In the genomic region with DNA sequence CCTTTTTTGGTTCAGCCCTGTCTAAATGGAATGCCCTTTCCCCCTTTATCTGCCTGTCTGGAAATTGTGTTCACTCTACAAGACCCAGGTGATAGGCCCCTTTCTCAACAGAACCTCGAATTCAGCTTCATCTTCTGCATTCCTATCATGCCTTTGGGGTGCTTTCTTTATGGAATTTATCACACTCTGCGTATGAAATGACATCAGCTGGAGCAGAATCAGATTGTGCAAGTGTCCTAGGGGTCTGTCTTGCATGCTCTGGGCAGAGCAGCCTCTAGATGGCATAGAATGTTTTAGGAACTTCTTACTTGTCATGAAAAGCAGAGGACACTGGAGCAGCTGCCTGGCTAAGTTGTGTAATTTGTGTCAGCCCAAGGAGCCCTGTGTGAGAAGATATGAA, we compare ENCODE assay signal across 15 cellular contexts.
A peak's percentile ranks its signal among the peaks of the same experiment; 100 is the strongest.
DNase-seq lines count a peak whose midpoint lies in the region; FAIRE-seq and TF ChIP-seq lines count a peak whose summit lies in the region.
"Had no signal": no experiment of that assay in that cellular context is flagged by ENCODE, and none has a peak within 500 bp of the region (broad histone marks: within the 10 kb centered on the region; RNA-seq: fewer than 3 reads in every experiment).

No MANE protein-coding gene starts in this region.

- H3K36me3 ChIP-seq in GM06990 (ENCODE audit: control insufficient read depth, insufficient read depth, low read length) (no peaks in the 10 kb centered on the region), bronchial epithelial cell (ENCODE audit: control insufficient read depth, insufficient read depth, low read length) (no peaks in the 10 kb centered on the region), neural progenitor cell (no peaks in the 10 kb centered on the region), tibial artery (no peaks in the 10 kb centered on the region)
- H3K36me3 ChIP-seq: BLaER1 had no signal

- H3K27me3 Mint-ChIP-seq in neural progenitor cell (ENCODE audit: insufficient read depth, low read depth) = peaks cover 3% of the 10 kb centered on the region

- H3K4me3 ChIP-seq in GM06990 (replicated peaks; ENCODE audit: low read depth, low read length) (no peak overlapping the region), NB4 (ENCODE audit: low read depth, low read length) (no peak overlapping the region), bronchial epithelial cell (ENCODE audit: low read depth, low read length) (no peak overlapping the region), neural progenitor cell (no peak overlapping the region), tibial artery (no peak overlapping the region)
- H3K4me3 ChIP-seq: BLaER1 had no signal

- intact Hi-C loops in tibial artery (cut with DNase I; ENCODE audit: low total_unique reads) = no loop called here

- no peak for DNase-seq in GM06990 (ENCODE audit: extremely low read depth, insufficient read length)
- DNase-seq in NB4 (ENCODE audit: low read depth) = peak; percentile 8
- DNase-seq in bronchial epithelial cell (ENCODE audit: low read depth) = peak; percentile 7
- DNase-seq in neural progenitor cell (ENCODE audit: low spot score) = peak; percentile 14
- DNase-seq in T1000 (lab: John Stamatoyannopoulos, UW) = no peak
- no peak for DNase-seq in NCI-H1417 treated with DMSO at 0.1 percent for 48 hours (lab: John Stamatoyannopoulos, UW)
- DNase-seq in tibial artery = no peak
- DNase-seq: activated T-cell treated with anti-CD3 and anti-CD28 coated beads, Interleukin-2, amount 50 U/mL, for 4 hours; cerebellar nuclear complex; NCI-H2107; SHP77 had no signal

- H3K9me3 Mint-ChIP-seq in neural progenitor cell = no peaks in the 10 kb centered on the region
- H3K9me3 Mint-ChIP-seq: neural crest cell had no signal

- no peak for TF ChIP-seq POLR2A in NB4 (IDR thresholded peaks at IDR 0.05; ENCODE audit: extremely low read depth, insufficient read length)

- H3K79me2 ChIP-seq in neural progenitor cell (ENCODE audit: low read depth) = no peaks in the 10 kb centered on the region

- H3K9me3 ChIP-seq in neural progenitor cell (ENCODE audit: low read depth) (no peaks in the 10 kb centered on the region), tibial artery (no peaks in the 10 kb centered on the region)
- H3K9me3 ChIP-seq: BLaER1 had no signal

- H3K27me3 ChIP-seq in GM06990 (replicated peaks; ENCODE audit: control insufficient read depth, insufficient read depth, low read length) (no peaks in the 10 kb centered on the region), bronchial epithelial cell (ENCODE audit: control insufficient read depth, insufficient read depth, low read length) (no peaks in the 10 kb centered on the region), neural progenitor cell (no peaks in the 10 kb centered on the region), tibial artery (no peaks in the 10 kb centered on the region)
- H3K27me3 ChIP-seq: BLaER1 had no signal

- TF ChIP-seq CTCF in GM06990 (IDR thresholded peaks at IDR 0.05; ENCODE audit: insufficient read depth, low read length, poor library complexity, severe bottlenecking) (peak; percentile 6), NB4 (IDR thresholded peaks at IDR 0.05; ENCODE audit: low read depth, low read length) (no peak), bronchial epithelial cell (IDR thresholded peaks at IDR 0.05; ENCODE audit: insufficient read depth, low read length, severe bottlenecking) (no peak), neural progenitor cell (IDR thresholded peaks at IDR 0.05) (peak; percentile 27), tibial artery (IDR thresholded peaks at IDR 0.05) (no peak)

- no peak overlapping the region for H3K9ac ChIP-seq in neural progenitor cell
- H3K9ac ChIP-seq: BLaER1 had no signal

- peaks cover 19% of the 10 kb centered on the region for H3K4me1 Mint-ChIP-seq in neural progenitor cell

- H4K20me1 ChIP-seq in neural progenitor cell (ENCODE audit: low read depth) = no peaks in the 10 kb centered on the region
- H4K20me1 ChIP-seq: BLaER1 had no signal

- H3K27ac ChIP-seq in neural progenitor cell (no peak overlapping the region), tibial artery (no peak overlapping the region)
- H3K27ac ChIP-seq: BLaER1 had no signal

- FAIRE-seq in bronchial epithelial cell (lab: Jason Lieb, UNC) = no peak
- FAIRE-seq: endometrium, GM18507 had no signal

- H3K4me1 ChIP-seq in neural progenitor cell (peaks cover 9% of the 10 kb centered on the region), tibial artery (no peaks in the 10 kb centered on the region)
- H3K4me1 ChIP-seq: BLaER1 had no signal

- no peak overlapping the region for H3K27ac Mint-ChIP-seq in neural progenitor cell

- H3K36me3 Mint-ChIP-seq in neural progenitor cell = no peaks in the 10 kb centered on the region

- no peaks in the 10 kb centered on the region for H3F3A ChIP-seq in neural progenitor cell (ENCODE audit: low read depth)

- H2AFZ ChIP-seq in neural progenitor cell (replicated peaks) = peak overlapping the region; percentile 16

- H3K4me2 ChIP-seq in neural progenitor cell = no peak overlapping the region
- H3K4me2 ChIP-seq: BLaER1 had no signal

- H3K4me3 Mint-ChIP-seq in neural progenitor cell = no peak overlapping the region
- H3K4me3 Mint-ChIP-seq: activated T-cell treated with anti-CD3 and anti-CD28 coated beads, Interleukin-2, amount 50 U/mL, for 4 hours; neural crest cell had no signal

Comparison
In these comparisons a context has a peak if more than half of its experiments do, and no peak if none do; other contexts are left out.
1. DNase-seq: peak in NB4 (single experiment), bronchial epithelial cell (single experiment) and neural progenitor cell (single experiment); none in GM06990 (single experiment), T1000 (single experiment), NCI-H1417 treated with DMSO at 0.1 percent for 48 hours (single experiment) and tibial artery (0 of 2).
2. CTCF ChIP-seq: peak in GM06990 (single experiment) and neural progenitor cell (single experiment); none in NB4 (single experiment), bronchial epithelial cell (single experiment) and tibial artery (0 of 2).